Comparison of ENCODE assay signal across 24 cellular contexts in genomic region chr10:70981171-70981836, GRCh38.
"Had no signal": no experiment of that assay in that cellular context is flagged by ENCODE, and none has a peak within 500 bp of the region (broad histone marks: within the 10 kb centered on the region; RNA-seq: fewer than 3 reads in every experiment).

No MANE protein-coding gene starts in this region.

- H3K9me3 ChIP-seq: ascending aorta, colonic mucosa, esophagus squamous epithelium, ovary, psoas muscle, thyroid gland had no signal

- H3K36me3 Mint-ChIP-seq: activated naive CD4-positive, alpha-beta T cell treated with anti-CD3 and anti-CD28 coated beads, Interleukin-2, amount 50 U/mL, for 72 hours; memory B cell had no signal

- ATAC-seq: activated CD4-positive, CD25-positive, alpha-beta regulatory T cell treated with anti-CD3 and anti-CD28 coated beads, Interleukin-2, amount 50 U/mL, for 24 hours; activated CD8-positive, alpha-beta T cell treated with anti-CD3 and anti-CD28 coated beads for 36 hours; activated naive CD4-positive, alpha-beta T cell treated with anti-CD3 and anti-CD28 coated beads, Interleukin-2, amount 50 U/mL, for 72 hours; activated T-helper 17 cell treated with anti-CD3 and anti-CD28 coated beads, Interleukin-2, amount 50 U/mL, for 72 hours; gastroesophageal sphincter; left cardiac atrium; psoas muscle had no signal

- H3K4me3 Mint-ChIP-seq: activated CD4-positive, alpha-beta T cell treated with anti-CD3 and anti-CD28 coated beads, Interleukin-2, amount 10 ng/mL, durations not matched to agents 24 days and 14 days; activated CD8-positive, alpha-beta T cell treated with anti-CD3 and anti-CD28 coated beads for 36 hours; memory B cell; stimulated activated naive CD8-positive, alpha-beta T cell treated with anti-CD3 and anti-CD28 coated beads, Interleukin-15, Interleukin-2, amounts not matched to agents 100 ng/mL and 50 ng/mL, for 24 hours had no signal

- H3K36me3 ChIP-seq: ascending aorta, brain microvascular endothelial cell, colonic mucosa, esophagus squamous epithelium, gastroesophageal sphincter, heart left ventricle, ovary, right atrium auricular region, thyroid gland had no signal

- H3K27me3 Mint-ChIP-seq: activated CD8-positive, alpha-beta T cell treated with anti-CD3 and anti-CD28 coated beads for 36 hours; stimulated activated naive CD8-positive, alpha-beta T cell treated with anti-CD3 and anti-CD28 coated beads, Interleukin-15, Interleukin-2, amounts not matched to agents 100 ng/mL and 50 ng/mL, for 24 hours had no signal

- H3K4me3 ChIP-seq: ascending aorta, colonic mucosa, dorsolateral prefrontal cortex, esophagus squamous epithelium, gastroesophageal sphincter, heart left ventricle, ovary, psoas muscle, right atrium auricular region, thyroid gland had no signal

- DNase-seq: activated CD4-positive, alpha-beta T cell treated with anti-CD3 and anti-CD28 coated beads, Interleukin-2, amount 10 ng/mL, durations not matched to agents 24 days and 14 days; activated CD8-positive, alpha-beta T cell treated with anti-CD3 and anti-CD28 coated beads for 36 hours; brain microvascular endothelial cell; central memory CD4-positive, alpha-beta T cell; colonic mucosa; esophagus squamous epithelium; heart left ventricle; islet precursor cell; left cardiac atrium; ovary; psoas muscle; stimulated activated CD4-positive, alpha-beta T cell treated with anti-CD3 and anti-CD28 coated beads, Interleukin-4, amount 100 ng/mL, for 24 hours; substantia nigra; thyroid gland had no signal

- H3K27ac ChIP-seq: ascending aorta, brain microvascular endothelial cell, colonic mucosa, dorsolateral prefrontal cortex, esophagus squamous epithelium, gastroesophageal sphincter, heart left ventricle, ovary, psoas muscle, right atrium auricular region, thyroid gland, VCaP had no signal

- H3K27ac Mint-ChIP-seq: activated CD4-positive, alpha-beta T cell treated with anti-CD3 and anti-CD28 coated beads, Interleukin-2, amount 10 ng/mL, durations not matched to agents 24 days and 14 days; memory B cell had no signal

- H3K9me3 Mint-ChIP-seq: activated CD4-positive, alpha-beta T cell treated with anti-CD3 and anti-CD28 coated beads, Interleukin-2, amount 10 ng/mL, durations not matched to agents 24 days and 14 days; activated CD8-positive, alpha-beta T cell treated with anti-CD3 and anti-CD28 coated beads for 36 hours; activated naive CD4-positive, alpha-beta T cell treated with anti-CD3 and anti-CD28 coated beads, Interleukin-2, amount 50 U/mL, for 72 hours; activated T-helper 17 cell treated with anti-CD3 and anti-CD28 coated beads, Interleukin-2, amount 50 U/mL, for 72 hours; stimulated activated naive CD8-positive, alpha-beta T cell treated with anti-CD3 and anti-CD28 coated beads, Interleukin-15, Interleukin-2, amounts not matched to agents 100 ng/mL and 50 ng/mL, for 24 hours had no signal

- H3K4me1 ChIP-seq: ascending aorta, colonic mucosa, gastroesophageal sphincter, heart left ventricle, psoas muscle, right atrium auricular region, thyroid gland had no signal

- H3K27me3 ChIP-seq: ascending aorta, brain microvascular endothelial cell, colonic mucosa, dorsolateral prefrontal cortex, gastroesophageal sphincter, heart left ventricle, ovary, right atrium auricular region, thyroid gland had no signal
